28 cellular contexts compared by ENCODE assay signal in genomic region chr10:131681656-131682055, GRCh38.
"Had no signal": no experiment of that assay in that cellular context is flagged by ENCODE, and none has a peak within 500 bp of the region (broad histone marks: within the 10 kb centered on the region; RNA-seq: fewer than 3 reads in every experiment).

No MANE protein-coding gene starts in this region.

- DNase-seq: activated B cell treated with CpG ODN at 0.5 μM for 24 hours; activated CD4-positive, alpha-beta T cell treated with anti-CD3 and anti-CD28 coated beads for 48 hours; activated CD4-positive, alpha-beta T cell treated with anti-CD3 and anti-CD28 coated beads, Interleukin-2, amount 50 U/mL, for 1 hour; activated CD4-positive, alpha-beta T cell treated with anti-CD3 and anti-CD28 coated beads, Interleukin-2, amount 50 U/mL, for 48 hours; activated CD8-positive, alpha-beta memory T cell treated with anti-CD3 and anti-CD28 coated beads for 24 hours; activated CD8-positive, alpha-beta T cell treated with anti-CD3 and anti-CD28 coated beads for 36 hours; activated effector memory CD4-positive, alpha-beta T cell treated with Interleukin-2 at 50 U/mL for 16 hours; activated gamma-delta T cell treated with Interleukin-2 at 50 U/mL for 16 hours; activated naive CD4-positive, alpha-beta T cell treated with anti-CD3 and anti-CD28 coated beads, Interleukin-2, amount 50 U/mL, for 16 hours; activated naive CD4-positive, alpha-beta T cell treated with Interleukin-2 at 50 U/mL for 16 hours; activated T-cell treated with anti-CD3 and anti-CD28 coated beads, Interleukin-2, amount 50 U/mL, for 4 hours; amniotic stem cell; anterior cingulate cortex; brain microvascular endothelial cell; cortex of kidney; dermis blood vessel endothelial cell; effector CD4-positive, alpha-beta T cell; effector memory CD8-positive, alpha-beta T cell; erythroblast; foreskin keratinocyte; T-helper 2 cell had no signal

- H3K36me3 ChIP-seq: brain microvascular endothelial cell, esophagus muscularis mucosa, gastroesophageal sphincter had no signal

- H3K4me3 ChIP-seq: esophagus muscularis mucosa, gastroesophageal sphincter had no signal

- ATAC-seq: activated CD4-positive, CD25-positive, alpha-beta regulatory T cell treated with anti-CD3 and anti-CD28 coated beads, Interleukin-2, amount 50 U/mL, for 24 hours; activated CD8-positive, alpha-beta T cell treated with anti-CD3 and anti-CD28 coated beads for 36 hours; activated T-cell treated with anti-CD3 and anti-CD28 coated beads, Interleukin-2, amount 50 U/mL, for 4 hours; activated T-helper 17 cell treated with anti-CD3 and anti-CD28 coated beads, Interleukin-2, amount 50 U/mL, for 72 hours; effector memory CD8-positive, alpha-beta T cell; foreskin keratinocyte; gastroesophageal sphincter had no signal

- H3K4me1 ChIP-seq: esophagus muscularis mucosa, foreskin keratinocyte, gastroesophageal sphincter had no signal

- H3K27me3 ChIP-seq: brain microvascular endothelial cell, foreskin keratinocyte had no signal

- H3K27ac ChIP-seq: brain microvascular endothelial cell, esophagus muscularis mucosa, foreskin keratinocyte, gastroesophageal sphincter had no signal

- FAIRE-seq: astrocyte, bronchial epithelial cell, colon had no signal
